ENCODE assay signal across 1 cellular context in genomic region chr1:24096009-24096736, GRCh38.
TF ChIP-seq lines count a peak whose summit lies in the region.

No MANE protein-coding gene starts in this region.

TF ChIP-seq in SK-N-SH treated with all-trans-retinoic acid at 6 μM for 48 hours, 23 proteins besides CTCF, POLR2A, EP300 and RAD21 (continued from another document):
- TF ChIP-seq TSHZ2 (CRISPR knock-in tag; IDR thresholded peaks at IDR 0.05) (no peak), ESRRG (CRISPR knock-in tag; IDR thresholded peaks at IDR 0.05) (no peak), SNAI2 (CRISPR knock-in tag; IDR thresholded peaks at IDR 0.05) (no peak), PATZ1 (CRISPR knock-in tag; IDR thresholded peaks at IDR 0.05; ENCODE audit: borderline replicate concordance) (no peak), POU6F1 (CRISPR knock-in tag; IDR thresholded peaks at IDR 0.05; ENCODE audit: borderline replicate concordance, low read depth) (no peak), ZNF565 (CRISPR knock-in tag; conservative IDR thresholded peaks at IDR 0.05; ENCODE audit: low read depth) (no peak), TOX (CRISPR knock-in tag; IDR thresholded peaks at IDR 0.05; ENCODE audit: borderline replicate concordance) (no peak), ZC3H10 (CRISPR knock-in tag; IDR thresholded peaks at IDR 0.05) (no peak), ZNF70 (CRISPR knock-in tag; IDR thresholded peaks at IDR 0.05) (no peak), TCF4 (CRISPR knock-in tag; IDR thresholded peaks at IDR 0.05; ENCODE audit: borderline replicate concordance) (no peak), BACH2 (CRISPR knock-in tag; IDR thresholded peaks at IDR 0.05; ENCODE audit: borderline replicate concordance) (no peak), ZFP30 (CRISPR knock-in tag; IDR thresholded peaks at IDR 0.05) (no peak), ZNF8 (CRISPR knock-in tag; IDR thresholded peaks at IDR 0.05) (no peak)
